ENCODE assay signal across 36 cellular contexts in the genomic region with DNA sequence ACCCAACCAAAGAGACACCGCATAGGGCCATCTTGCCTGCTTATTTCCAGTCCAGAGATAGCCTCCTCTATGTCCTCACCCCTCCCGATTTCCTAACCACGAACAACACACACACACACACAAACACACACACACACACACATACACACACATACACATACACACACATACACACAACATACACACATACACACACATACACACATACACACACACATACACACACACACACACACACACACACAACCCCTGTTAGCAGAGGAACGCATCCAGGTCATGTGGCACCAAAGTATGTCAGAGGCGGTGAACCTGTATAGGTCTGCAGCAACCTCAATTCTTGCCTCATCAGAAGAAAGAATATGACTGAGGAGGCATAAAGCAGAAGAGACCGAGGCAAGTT. TPM values are rescaled to one million over a fixed set of nuclear protein-coding genes. Genes with fewer than 3 reads are reported as not detected.
"Had no signal": no experiment of that assay in that cellular context is flagged by ENCODE, and none has a peak within 500 bp of the region (broad histone marks: within the 10 kb centered on the region; RNA-seq: fewer than 3 reads in every experiment).

No MANE protein-coding gene starts in this region.

- H3K27ac Mint-ChIP-seq: activated CD4-positive, alpha-beta T cell treated with anti-CD3 and anti-CD28 coated beads, Interleukin-2, amount 10 ng/mL, durations not matched to agents 24 days and 14 days; activated CD8-positive, alpha-beta T cell treated with anti-CD3 and anti-CD28 coated beads, Interleukin-2, amount 10 ng/mL, durations not matched to agents 7 days and 5 days; activated naive CD4-positive, alpha-beta T cell treated with anti-CD3 and anti-CD28 coated beads, Interleukin-2, amount 50 U/mL, for 72 hours; activated T-cell treated with anti-CD3 and anti-CD28 coated beads, Interleukin-2, amount 50 U/mL, for 24 hours; activated T-helper 2 cell treated with anti-CD3 and anti-CD28 coated beads, Interferon-gamma antibody, Interleukin-2, Interleukin-4, amounts not matched to agents 10 μg/mL and 5 μg/mL and 100 μg/mL, durations not matched to agents 14 hours and 24 hours and 36 hours had no signal

- ATAC-seq: activated CD8-positive, alpha-beta T cell treated with anti-CD3 and anti-CD28 coated beads, Interleukin-2, amount 10 ng/mL, durations not matched to agents 7 days and 5 days; activated naive CD4-positive, alpha-beta T cell treated with anti-CD3 and anti-CD28 coated beads, Interleukin-2, amount 50 U/mL, for 72 hours; body of pancreas; PC-3 had no signal

- H3K27me3 ChIP-seq: adrenal gland, body of pancreas, MG63 had no signal

- H3K4me3 ChIP-seq: adrenal gland, body of pancreas, MG63 had no signal

- FAIRE-seq: astrocyte, bronchial epithelial cell, RCC 7860 had no signal

- H3K4me1 ChIP-seq: body of pancreas had no signal

- H3K36me3 ChIP-seq: adrenal gland, MG63, WERI-Rb-1 had no signal

- H3K27ac ChIP-seq: body of pancreas, RWPE1, WERI-Rb-1 had no signal

- H3K9me3 ChIP-seq: body of pancreas had no signal

- H3K4me3 Mint-ChIP-seq: activated CD4-positive, alpha-beta T cell treated with anti-CD3 and anti-CD28 coated beads, Interleukin-2, amount 10 ng/mL, durations not matched to agents 24 days and 14 days; activated CD8-positive, alpha-beta T cell treated with anti-CD3 and anti-CD28 coated beads, Interleukin-2, amount 10 ng/mL, durations not matched to agents 7 days and 5 days; activated T-cell treated with anti-CD3 and anti-CD28 coated beads, Interleukin-2, amount 50 U/mL, for 24 hours had no signal

- DNase-seq: activated CD4-positive, alpha-beta T cell treated with anti-CD3 and anti-CD28 coated beads, Interleukin-2, amount 10 ng/mL, durations not matched to agents 24 days and 14 days; activated CD4-positive, alpha-beta T cell treated with anti-CD3 and anti-CD28 coated beads, Interleukin-2, amount 50 U/mL, for 4 hours; activated CD8-positive, alpha-beta T cell treated with anti-CD3 and anti-CD28 coated beads, Interleukin-2, amount 10 ng/mL, durations not matched to agents 7 days and 5 days; activated gamma-delta T cell; activated naive CD4-positive, alpha-beta T cell treated with Interleukin-2 at 50 U/mL for 16 hours; activated T-cell treated with anti-CD3 and anti-CD28 coated beads, Interleukin-2, amount 50 U/mL, for 24 hours; adrenal gland; body of pancreas; caudate nucleus; cerebellar nuclear complex; Kasumi-1; MG63; MV-4-11; NCI-H1092; NCI-H1436 treated with DMSO at 0.1 percent for 48 hours; NCI-H1694 treated with DMSO at 0.1 percent for 48 hours; NCI-H2029 treated with DMSO at 0.1 percent for 48 hours; NCI-H2107; NCI-H2171; NCI-H510A; NCI-H526; NCI-H748 treated with DMSO at 0.1 percent for 48 hours; NK-92 treated with Interleukin-12 subunit alpha and Interleukin-12 subunit beta, amount 100 ng/mL, for 24 hours; PC-3; SIG-M5; SW 1271; T-helper 1 cell; T-helper 2 cell; T-helper 9 cell; WERI-Rb-1 had no signal

RNA-seq across cellular contexts. Expression of a gene that starts 18.5 kb away (rescaled TPM):
- total RNA-seq: activated CD4-positive, alpha-beta T cell treated with anti-CD3 and anti-CD28 coated beads, Interleukin-2, amount 10 ng/mL, durations not matched to agents 24 days and 14 days; activated CD8-positive, alpha-beta T cell treated with anti-CD3 and anti-CD28 coated beads, Interleukin-2, amount 10 ng/mL, durations not matched to agents 7 days and 5 days; activated naive CD4-positive, alpha-beta T cell treated with anti-CD3 and anti-CD28 coated beads, Interleukin-2, amount 50 U/mL, for 72 hours; activated T-helper 2 cell treated with anti-CD3 and anti-CD28 coated beads, Interferon-gamma antibody, Interleukin-2, Interleukin-4, amounts not matched to agents 10 μg/mL and 5 μg/mL and 100 μg/mL, durations not matched to agents 14 hours and 24 hours and 36 hours had no signal
